Comparison of ENCODE assay signal across 23 cellular contexts in the genomic region with DNA sequence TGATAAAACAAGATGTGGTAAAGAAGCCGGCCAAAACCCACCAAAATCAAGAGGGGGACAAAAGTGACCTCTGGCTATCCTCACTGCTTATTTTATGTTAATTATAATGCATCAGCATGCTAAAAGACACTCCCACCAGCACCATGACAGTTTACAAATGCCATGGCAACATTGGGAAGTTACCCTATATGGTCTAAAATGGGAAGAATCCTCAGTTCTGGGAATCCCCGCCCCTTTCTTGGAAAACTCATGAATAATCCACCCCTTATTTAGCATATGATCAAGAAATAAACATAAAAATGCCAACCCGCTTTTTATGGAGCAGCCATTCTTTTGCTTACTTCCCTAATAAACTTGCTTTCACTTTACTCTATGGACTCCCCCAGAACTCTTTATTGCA. TPM values are rescaled to one million over a fixed set of nuclear protein-coding genes. Genes with fewer than 3 reads are reported as not detected.
"Had no signal": no experiment of that assay in that cellular context is flagged by ENCODE, and none has a peak within 500 bp of the region (broad histone marks: within the 10 kb centered on the region; RNA-seq: fewer than 3 reads in every experiment).

No MANE protein-coding gene starts in this region.

- H3K9me3 ChIP-seq: SJSA1 had no signal

- FAIRE-seq: HepG2, RCC 7860 had no signal

- H3K4me1 ChIP-seq: SJSA1 had no signal

- H3K4me2 ChIP-seq: KMS-11 had no signal

- H3K27ac ChIP-seq: KMS-11, SJSA1, SK-N-MC had no signal

- H3K4me3 ChIP-seq: SJSA1, SK-N-MC had no signal

- DNase-seq: IMR-90; Kasumi-1; MV-4-11; NCI-H1048; NCI-H1105; NCI-H1436 treated with DMSO at 0.1 percent for 48 hours; NCI-H1694; NCI-H187 treated with DMSO at 0.1 percent for 48 hours; NCI-H2029 treated with DMSO at 0.1 percent for 48 hours; NCI-H226; NCI-H446; NCI-H510A; NCI-H524 treated with DMSO at 0.1 percent for 48 hours; NCI-H774; NK-92 treated with Interleukin-12 subunit alpha and Interleukin-12 subunit beta, amount 100 ng/mL, for 24 hours; Right ventricle myocardium superior; RPMI8226; SIG-M5 had no signal

- H3K9ac ChIP-seq: KMS-11 had no signal

- H3K36me3 ChIP-seq: SJSA1 had no signal

- ATAC-seq: HepG2 had no signal

RNA-seq across cellular contexts. Expression of gene HYDIN, which starts 33.1 kb away (rescaled TPM):
- total RNA-seq: HepG2 had no signal
- polyA plus RNA-seq: HepG2 had no signal
